1 cellular context compared by ENCODE assay signal in the genomic region with DNA sequence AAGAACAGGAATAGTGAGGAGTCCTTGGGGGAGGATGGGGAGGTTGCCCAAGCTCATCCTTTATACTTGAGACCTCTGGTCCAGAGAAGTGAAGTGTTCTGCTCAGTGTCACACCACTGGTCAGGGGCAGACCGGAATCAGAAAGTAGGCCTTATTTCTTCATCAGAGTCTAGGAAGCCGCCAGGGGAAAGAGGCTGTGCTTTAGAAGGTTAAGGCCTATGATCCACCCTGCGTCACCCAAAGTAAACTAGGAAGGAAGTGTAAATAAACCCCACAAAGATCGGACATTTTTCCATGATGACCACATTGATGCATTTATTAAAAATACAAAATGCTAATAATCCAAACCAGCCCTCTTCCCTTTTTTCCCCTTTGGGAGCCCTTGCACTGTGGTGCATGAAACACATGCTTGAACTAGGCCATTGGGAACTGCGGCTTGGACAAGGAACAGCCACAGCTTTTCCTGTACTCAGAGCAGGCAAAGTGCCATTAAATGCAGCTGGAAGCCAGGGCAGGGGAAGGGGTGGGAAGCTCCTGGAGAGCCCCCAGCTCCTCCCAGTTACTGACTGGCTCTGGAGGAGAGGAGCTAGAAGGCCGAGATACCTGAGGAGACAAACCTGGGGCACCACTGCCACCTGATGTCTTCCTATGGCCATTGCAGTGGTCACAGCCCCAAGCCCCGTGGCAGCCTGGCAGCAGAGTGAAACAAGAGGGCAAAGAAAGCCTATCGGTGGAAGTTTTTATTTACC.
TF ChIP-seq lines count a peak whose summit lies in the region.

No MANE protein-coding gene starts in this region.

TF ChIP-seq in HepG2, 621 proteins besides CTCF, POLR2A, EP300 and RAD21 (continued from another document and continues in another):
- TF ChIP-seq, protein P1, sequence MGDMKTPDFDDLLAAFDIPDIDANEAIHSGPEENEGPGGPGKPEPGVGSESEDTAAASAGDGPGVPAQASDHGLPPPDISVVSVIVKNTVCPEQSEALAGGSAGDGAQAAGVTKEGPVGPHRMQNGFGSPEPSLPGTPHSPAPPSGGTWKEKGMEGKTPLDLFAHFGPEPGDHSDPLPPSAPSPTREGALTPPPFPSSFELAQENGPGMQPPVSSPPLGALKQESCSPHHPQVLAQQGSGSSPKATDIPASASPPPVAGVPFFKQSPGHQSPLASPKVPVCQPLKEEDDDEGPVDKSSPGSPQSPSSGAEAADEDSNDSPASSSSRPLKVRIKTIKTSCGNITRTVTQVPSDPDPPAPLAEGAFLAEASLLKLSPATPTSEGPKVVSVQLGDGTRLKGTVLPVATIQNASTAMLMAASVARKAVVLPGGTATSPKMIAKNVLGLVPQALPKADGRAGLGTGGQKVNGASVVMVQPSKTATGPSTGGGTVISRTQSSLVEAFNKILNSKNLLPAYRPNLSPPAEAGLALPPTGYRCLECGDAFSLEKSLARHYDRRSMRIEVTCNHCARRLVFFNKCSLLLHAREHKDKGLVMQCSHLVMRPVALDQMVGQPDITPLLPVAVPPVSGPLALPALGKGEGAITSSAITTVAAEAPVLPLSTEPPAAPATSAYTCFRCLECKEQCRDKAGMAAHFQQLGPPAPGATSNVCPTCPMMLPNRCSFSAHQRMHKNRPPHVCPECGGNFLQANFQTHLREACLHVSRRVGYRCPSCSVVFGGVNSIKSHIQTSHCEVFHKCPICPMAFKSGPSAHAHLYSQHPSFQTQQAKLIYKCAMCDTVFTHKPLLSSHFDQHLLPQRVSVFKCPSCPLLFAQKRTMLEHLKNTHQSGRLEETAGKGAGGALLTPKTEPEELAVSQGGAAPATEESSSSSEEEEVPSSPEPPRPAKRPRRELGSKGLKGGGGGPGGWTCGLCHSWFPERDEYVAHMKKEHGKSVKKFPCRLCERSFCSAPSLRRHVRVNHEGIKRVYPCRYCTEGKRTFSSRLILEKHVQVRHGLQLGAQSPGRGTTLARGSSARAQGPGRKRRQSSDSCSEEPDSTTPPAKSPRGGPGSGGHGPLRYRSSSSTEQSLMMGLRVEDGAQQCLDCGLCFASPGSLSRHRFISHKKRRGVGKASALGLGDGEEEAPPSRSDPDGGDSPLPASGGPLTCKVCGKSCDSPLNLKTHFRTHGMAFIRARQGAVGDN (CRISPR knock-in tag; IDR thresholded peaks at IDR 0.05), result peak; percentile 47; the same call in 1 of the 2 replicates
- TF ChIP-seq ZBTB38 (CRISPR knock-in tag; IDR thresholded peaks at IDR 0.05) (no peak), ZNF263 (CRISPR knock-in tag; IDR thresholded peaks at IDR 0.05) (peak; percentile 46; the same call in 1 of the 2 replicates), ZMYM3 (CRISPR knock-in tag; IDR thresholded peaks at IDR 0.05) (0 out of 2 replicates have a peak, but pooled peaks have one; percentile 44), ZSCAN9 (CRISPR knock-in tag; IDR thresholded peaks at IDR 0.05; ENCODE audit: borderline replicate concordance) (0 out of 2 replicates have a peak, but pooled peaks have one; percentile 42), SAFB2 (CRISPR knock-in tag; IDR thresholded peaks at IDR 0.05; ENCODE audit: borderline replicate concordance, low read depth) (no peak), DMAP1 (CRISPR knock-in tag; IDR thresholded peaks at IDR 0.05) (0 out of 2 replicates have a peak, but pooled peaks have one; percentile 18), ZNF547 (CRISPR knock-in tag; IDR thresholded peaks at IDR 0.05) (0 out of 2 replicates have a peak, but pooled peaks have one; percentile 22), ZNF574 (CRISPR knock-in tag; IDR thresholded peaks at IDR 0.05) (peak; percentile 43), SIN3B (IDR thresholded peaks at IDR 0.05; ENCODE audit: low read length) (no peak; the same call in 1 of the 2 replicates), SOX6 (IDR thresholded peaks at IDR 0.05) (no peak), SOX6 (CRISPR knock-in tag; IDR thresholded peaks at IDR 0.05) (peak; percentile 51), ZNF605 (CRISPR knock-in tag; IDR thresholded peaks at IDR 0.05) (peak; percentile 42; the same call in 1 of the 2 replicates), ZNF224 (CRISPR knock-in tag; IDR thresholded peaks at IDR 0.05) (0 out of 2 replicates have a peak, but pooled peaks have one; percentile 53), ZFX (CRISPR knock-in tag; IDR thresholded peaks at IDR 0.05; ENCODE audit: low read depth) (peak; percentile 70), REPIN1 (CRISPR knock-in tag; IDR thresholded peaks at IDR 0.05; ENCODE audit: borderline replicate concordance, low read depth) (0 out of 2 replicates have a peak, but pooled peaks have one; percentile 21), KAT8 (CRISPR knock-in tag; IDR thresholded peaks at IDR 0.05) (peak; percentile 13; the same call in 1 of the 2 replicates), ZNF572 (CRISPR knock-in tag; IDR thresholded peaks at IDR 0.05) (0 out of 2 replicates have a peak, but pooled peaks have one; percentile 47), ZNF235 (CRISPR knock-in tag; IDR thresholded peaks at IDR 0.05; ENCODE audit: borderline replicate concordance) (no peak), ZMYM4 (CRISPR knock-in tag; IDR thresholded peaks at IDR 0.05) (peak; percentile 47; the same call in 1 of the 2 replicates), ZNF280D (CRISPR knock-in tag; IDR thresholded peaks at IDR 0.05) (0 out of 2 replicates have a peak, but pooled peaks have one; percentile 55), FOXO1 (CRISPR knock-in tag; IDR thresholded peaks at IDR 0.05) (0 out of 2 replicates have a peak, but pooled peaks have one; percentile 5), ZNF333 (CRISPR knock-in tag; IDR thresholded peaks at IDR 0.05; ENCODE audit: borderline replicate concordance) (no peak), SETDB1 (CRISPR knock-in tag; IDR thresholded peaks at IDR 0.05; ENCODE audit: borderline replicate concordance) (no peak), TSC22D2 (CRISPR knock-in tag; IDR thresholded peaks at IDR 0.05; ENCODE audit: borderline replicate concordance) (no peak), ZNF121 (CRISPR knock-in tag; IDR thresholded peaks at IDR 0.05) (0 out of 2 replicates have a peak, but pooled peaks have one; percentile 9), GATAD1 (CRISPR knock-in tag; IDR thresholded peaks at IDR 0.05) (peak; percentile 42), ZFP1 (CRISPR knock-in tag; IDR thresholded peaks at IDR 0.05) (0 out of 2 replicates have a peak, but pooled peaks have one; percentile 22), SMC3 (IDR thresholded peaks at IDR 0.05; ENCODE audit: low read length) (peak; percentile 84), POGZ (CRISPR knock-in tag; IDR thresholded peaks at IDR 0.05) (peak; percentile 37; the same call in 1 of the 2 replicates), CBX2 (IDR thresholded peaks at IDR 0.05; ENCODE audit: low read depth, low read length) (no peak), CBX2 (CRISPR knock-in tag; IDR thresholded peaks at IDR 0.05; ENCODE audit: low read depth) (no peak), TCF7 (IDR thresholded peaks at IDR 0.05; ENCODE audit: low read depth) (no peak), SALL1 (CRISPR knock-in tag; IDR thresholded peaks at IDR 0.05) (peak; percentile 59)
- TF ChIP-seq, protein P2, sequence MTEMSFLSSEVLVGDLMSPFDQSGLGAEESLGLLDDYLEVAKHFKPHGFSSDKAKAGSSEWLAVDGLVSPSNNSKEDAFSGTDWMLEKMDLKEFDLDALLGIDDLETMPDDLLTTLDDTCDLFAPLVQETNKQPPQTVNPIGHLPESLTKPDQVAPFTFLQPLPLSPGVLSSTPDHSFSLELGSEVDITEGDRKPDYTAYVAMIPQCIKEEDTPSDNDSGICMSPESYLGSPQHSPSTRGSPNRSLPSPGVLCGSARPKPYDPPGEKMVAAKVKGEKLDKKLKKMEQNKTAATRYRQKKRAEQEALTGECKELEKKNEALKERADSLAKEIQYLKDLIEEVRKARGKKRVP (CRISPR knock-in tag; IDR thresholded peaks at IDR 0.05), result 0 out of 4 replicates have a peak, but pooled peaks of 1 of the 2 experiments have one; percentile 23
- TF ChIP-seq, protein P3, sequence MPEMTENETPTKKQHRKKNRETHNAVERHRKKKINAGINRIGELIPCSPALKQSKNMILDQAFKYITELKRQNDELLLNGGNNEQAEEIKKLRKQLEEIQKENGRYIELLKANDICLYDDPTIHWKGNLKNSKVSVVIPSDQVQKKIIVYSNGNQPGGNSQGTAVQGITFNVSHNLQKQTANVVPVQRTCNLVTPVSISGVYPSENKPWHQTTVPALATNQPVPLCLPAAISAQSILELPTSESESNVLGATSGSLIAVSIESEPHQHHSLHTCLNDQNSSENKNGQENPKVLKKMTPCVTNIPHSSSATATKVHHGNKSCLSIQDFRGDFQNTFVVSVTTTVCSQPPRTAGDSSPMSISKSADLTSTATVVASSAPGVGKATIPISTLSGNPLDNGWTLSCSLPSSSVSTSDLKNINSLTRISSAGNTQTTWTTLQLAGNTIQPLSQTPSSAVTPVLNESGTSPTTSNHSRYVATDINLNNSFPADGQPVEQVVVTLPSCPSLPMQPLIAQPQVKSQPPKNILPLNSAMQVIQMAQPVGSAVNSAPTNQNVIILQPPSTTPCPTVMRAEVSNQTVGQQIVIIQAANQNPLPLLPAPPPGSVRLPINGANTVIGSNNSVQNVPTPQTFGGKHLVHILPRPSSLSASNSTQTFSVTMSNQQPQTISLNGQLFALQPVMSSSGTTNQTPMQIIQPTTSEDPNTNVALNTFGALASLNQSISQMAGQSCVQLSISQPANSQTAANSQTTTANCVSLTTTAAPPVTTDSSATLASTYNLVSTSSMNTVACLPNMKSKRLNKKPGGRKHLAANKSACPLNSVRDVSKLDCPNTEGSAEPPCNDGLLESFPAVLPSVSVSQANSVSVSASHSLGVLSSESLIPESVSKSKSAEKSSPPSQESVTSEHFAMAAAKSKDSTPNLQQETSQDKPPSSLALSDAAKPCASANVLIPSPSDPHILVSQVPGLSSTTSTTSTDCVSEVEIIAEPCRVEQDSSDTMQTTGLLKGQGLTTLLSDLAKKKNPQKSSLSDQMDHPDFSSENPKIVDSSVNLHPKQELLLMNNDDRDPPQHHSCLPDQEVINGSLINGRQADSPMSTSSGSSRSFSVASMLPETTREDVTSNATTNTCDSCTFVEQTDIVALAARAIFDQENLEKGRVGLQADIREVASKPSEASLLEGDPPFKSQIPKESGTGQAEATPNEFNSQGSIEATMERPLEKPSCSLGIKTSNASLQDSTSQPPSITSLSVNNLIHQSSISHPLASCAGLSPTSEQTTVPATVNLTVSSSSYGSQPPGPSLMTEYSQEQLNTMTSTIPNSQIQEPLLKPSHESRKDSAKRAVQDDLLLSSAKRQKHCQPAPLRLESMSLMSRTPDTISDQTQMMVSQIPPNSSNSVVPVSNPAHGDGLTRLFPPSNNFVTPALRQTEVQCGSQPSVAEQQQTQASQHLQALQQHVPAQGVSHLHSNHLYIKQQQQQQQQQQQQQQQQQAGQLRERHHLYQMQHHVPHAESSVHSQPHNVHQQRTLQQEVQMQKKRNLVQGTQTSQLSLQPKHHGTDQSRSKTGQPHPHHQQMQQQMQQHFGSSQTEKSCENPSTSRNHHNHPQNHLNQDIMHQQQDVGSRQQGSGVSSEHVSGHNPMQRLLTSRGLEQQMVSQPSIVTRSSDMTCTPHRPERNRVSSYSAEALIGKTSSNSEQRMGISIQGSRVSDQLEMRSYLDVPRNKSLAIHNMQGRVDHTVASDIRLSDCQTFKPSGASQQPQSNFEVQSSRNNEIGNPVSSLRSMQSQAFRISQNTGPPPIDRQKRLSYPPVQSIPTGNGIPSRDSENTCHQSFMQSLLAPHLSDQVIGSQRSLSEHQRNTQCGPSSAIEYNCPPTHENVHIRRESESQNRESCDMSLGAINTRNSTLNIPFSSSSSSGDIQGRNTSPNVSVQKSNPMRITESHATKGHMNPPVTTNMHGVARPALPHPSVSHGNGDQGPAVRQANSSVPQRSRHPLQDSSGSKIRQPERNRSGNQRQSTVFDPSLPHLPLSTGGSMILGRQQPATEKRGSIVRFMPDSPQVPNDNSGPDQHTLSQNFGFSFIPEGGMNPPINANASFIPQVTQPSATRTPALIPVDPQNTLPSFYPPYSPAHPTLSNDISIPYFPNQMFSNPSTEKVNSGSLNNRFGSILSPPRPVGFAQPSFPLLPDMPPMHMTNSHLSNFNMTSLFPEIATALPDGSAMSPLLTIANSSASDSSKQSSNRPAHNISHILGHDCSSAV (CRISPR knock-in tag; IDR thresholded peaks at IDR 0.05; ENCODE audit: borderline replicate concordance), result no peak
